8 cellular contexts compared by ENCODE assay signal in the genomic region with DNA sequence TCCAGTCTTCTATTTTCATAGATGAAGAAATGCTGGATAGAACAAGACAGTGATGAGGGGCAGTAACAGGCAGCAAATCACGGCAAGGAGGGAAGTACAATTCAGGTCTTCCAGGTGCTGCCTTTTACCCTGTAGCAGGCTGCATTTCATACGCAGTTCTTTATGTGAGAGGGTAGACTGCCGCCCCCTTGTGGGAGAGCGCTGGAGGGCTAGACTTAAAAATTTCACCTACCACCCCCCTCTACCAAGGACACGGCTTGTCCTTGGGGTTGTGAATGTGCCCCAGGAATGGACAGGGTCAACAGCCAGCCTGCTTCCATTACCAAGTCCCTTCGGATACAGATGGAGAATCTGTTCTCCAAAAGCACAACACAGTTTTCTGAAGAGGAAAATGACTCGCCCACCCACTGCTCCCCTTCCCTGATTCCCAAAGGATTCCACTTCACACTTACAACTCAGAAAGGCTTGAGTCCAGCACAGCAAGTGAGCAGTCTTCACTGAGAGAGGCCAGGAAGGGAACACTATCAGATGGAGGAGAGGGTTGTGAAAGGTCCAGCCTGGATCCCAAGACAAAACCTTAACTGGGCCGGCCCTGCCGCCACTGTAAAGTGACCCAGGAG. TPM values are rescaled to one million over a fixed set of nuclear protein-coding genes. Genes with fewer than 3 reads are reported as not detected.
A peak's percentile ranks its signal among the peaks of the same experiment; 100 is the strongest.
DNase-seq lines count a peak whose midpoint lies in the region; ATAC-seq and TF ChIP-seq lines count a peak whose summit lies in the region.

No MANE protein-coding gene starts in this region.

- CTCF ChIA-PET in Panc1 (lab: Charles Lee), result no interaction called here

- in situ Hi-C loops in Panc1 (cut with HindIII; ENCODE audit: low pct_unique_long_range_greater_than_20kb, low sequenced_read_pairs) (no loop called here), gastrocnemius medialis (cut with MboI; ENCODE audit: low sequenced_read_pairs in 4 of 4) (no loop called here)

- DNase-seq in Panc1 (ENCODE audit: low read depth, low spot score) (no peak), iris pigment epithelial cell (ENCODE audit: low read depth) (peak; percentile 36), gastrocnemius medialis (no peak), ureter (ENCODE audit: low spot score) (no peak), COR-L47 (lab: John Stamatoyannopoulos, UW) (no peak)
- DNase-seq in activated effector memory CD4-positive, alpha-beta T cell treated with anti-CD3 and anti-CD28 coated beads, Interleukin-2, amount 50 U/mL, for 16 hours, result peak; percentile 84
- peak; percentile 15 to 33 for DNase-seq in stimulated activated CD8-positive, alpha-beta memory T cell treated with anti-CD3 and anti-CD28 coated beads, Interleukin-4, amount 100 ng/mL, for 4 hours (ENCODE audit: low read depth in 2 of 2, low spot score in 1 of 2)

- TF ChIP-seq CTCF in Panc1 (IDR thresholded peaks at IDR 0.05), result peak; percentile 67
- no peak for TF ChIP-seq CTCF in gastrocnemius medialis (IDR thresholded peaks at IDR 0.05 in 4 of 5, conservative IDR thresholded peaks at IDR 0.05 in 1 of 5)

- H3K9me3 ChIP-seq in Panc1 (ENCODE audit: control insufficient read depth, insufficient read depth, low read depth, low read length), result no peaks in the 10 kb centered on the region
- H3K9me3 ChIP-seq in gastrocnemius medialis, result no peaks in the 10 kb centered on the region

- H3K27ac ChIP-seq in Panc1 (ENCODE audit: low read length), result no peak overlapping the region
- H3K27ac ChIP-seq in gastrocnemius medialis, result no peak overlapping the region

- POLR2A ChIA-PET in Panc1 (lab: Charles Lee), result no interaction called here

- no peaks in the 10 kb centered on the region for H3K27me3 ChIP-seq in Panc1 (ENCODE audit: control insufficient read depth, insufficient read depth, low read length)
- no peaks in the 10 kb centered on the region for H3K27me3 ChIP-seq in gastrocnemius medialis

- no peak overlapping the region for H3K4me3 ChIP-seq in Panc1 (ENCODE audit: low read depth in 2 of 2, low read length in 2 of 2)
- H3K4me3 ChIP-seq in gastrocnemius medialis, result no peak overlapping the region

- TF ChIP-seq POLR2A in gastrocnemius medialis (IDR thresholded peaks at IDR 0.05), result no peak

- H3K4me1 ChIP-seq in Panc1 (ENCODE audit: control insufficient read depth, insufficient read depth, low read length) (no peaks in the 10 kb centered on the region), gastrocnemius medialis (no peaks in the 10 kb centered on the region)

- no TSS peak for BruUV-seq in Panc1 (replicated peaks; lab: Mats Ljungman, UMichigan)

- peaks cover 30% of the 10 kb centered on the region for H3K36me3 ChIP-seq in Panc1 (ENCODE audit: control insufficient read depth, insufficient read depth, low read length)
- peaks cover 0 to 96% of the 10 kb centered on the region in 2 donors for H3K36me3 ChIP-seq in gastrocnemius medialis

- intact Hi-C loops in Panc1 (cut with micrococcal nuclease; ENCODE audit: unreplicated experiment) (no loop called here), gastrocnemius medialis (cut with DNase I; ENCODE audit: low total_unique reads) (loop anchor here (10.0 kb wide), 1 partner anchor 1633 kb away; a partner anchor contains a TSS)

- ATAC-seq in GM18868 (IDR thresholded peaks at IDR 0.05; ENCODE audit: unreplicated experiment), result peak; percentile 65
- ATAC-seq in Panc1, result peak; percentile 69; the same call in 1 of the 2 replicates
- no peak for ATAC-seq in gastrocnemius medialis

RNA-seq across cellular contexts. Expression of a gene that starts 7.4 kb away (rescaled TPM):
- 49.9 TPM for total RNA-seq in Panc1 (2021; ENCODE audit: unreplicated experiment)
- 57.2 TPM for polyA plus RNA-seq in Panc1 (2012; ENCODE audit: insufficient read length)
- total RNA-seq in gastrocnemius medialis, result 10 to 100 TPM; 53.3 to 59.2 (median 56.7) TPM
- 54.6 TPM for total RNA-seq in ureter

RNA-seq across cellular contexts. Expression of a gene that starts 7.6 kb away (rescaled TPM):
- total RNA-seq in Panc1 (2021; ENCODE audit: unreplicated experiment) (178 TPM), gastrocnemius medialis (100 to 1,000 TPM; 232 to 350 (median 266) TPM), ureter (265 TPM)
- polyA plus RNA-seq in Panc1 (2012; ENCODE audit: insufficient read length), result 146 TPM

RNA-seq across cellular contexts. Expression of a gene that starts 14.1 kb away (rescaled TPM):
- total RNA-seq in Panc1 (2021; ENCODE audit: unreplicated experiment), result 0.98 TPM
- polyA plus RNA-seq in Panc1 (2012; ENCODE audit: insufficient read length), result 0.39 TPM
- total RNA-seq in gastrocnemius medialis, result under 1 TPM in 3 of 4 donors, not detected in 1; 0.12 to 0.66 (median 0.38) TPM
- total RNA-seq in ureter, result 4.3 TPM

RNA-seq across cellular contexts. Expression of a gene that starts 32.1 kb away (rescaled TPM):
- total RNA-seq in Panc1 (2021; ENCODE audit: unreplicated experiment) (0.41 TPM), gastrocnemius medialis (1 to 10 TPM; 1.9 to 7.8 (median 6.9) TPM), ureter (13.2 TPM)
- polyA plus RNA-seq in Panc1 (2012; ENCODE audit: insufficient read length), result 0.10 TPM

Comparison
In these comparisons a context has a peak if more than half of its experiments do, and no peak if none do; other contexts are left out.
1. ATAC-seq: peak in GM18868 (single experiment) and Panc1 (single experiment); none in gastrocnemius medialis (0 of 2).
2. DNase-seq: peak in activated effector memory CD4-positive, alpha-beta T cell treated with anti-CD3 and anti-CD28 coated beads, Interleukin-2, amount 50 U/mL, for 16 hours (single experiment), iris pigment epithelial cell (single experiment) and stimulated activated CD8-positive, alpha-beta memory T cell treated with anti-CD3 and anti-CD28 coated beads, Interleukin-4, amount 100 ng/mL, for 4 hours (2 of 2); none in Panc1 (single experiment), gastrocnemius medialis (0 of 2), ureter (single experiment) and COR-L47 (single experiment).